8 cellular contexts compared by ENCODE assay signal in the genomic region with DNA sequence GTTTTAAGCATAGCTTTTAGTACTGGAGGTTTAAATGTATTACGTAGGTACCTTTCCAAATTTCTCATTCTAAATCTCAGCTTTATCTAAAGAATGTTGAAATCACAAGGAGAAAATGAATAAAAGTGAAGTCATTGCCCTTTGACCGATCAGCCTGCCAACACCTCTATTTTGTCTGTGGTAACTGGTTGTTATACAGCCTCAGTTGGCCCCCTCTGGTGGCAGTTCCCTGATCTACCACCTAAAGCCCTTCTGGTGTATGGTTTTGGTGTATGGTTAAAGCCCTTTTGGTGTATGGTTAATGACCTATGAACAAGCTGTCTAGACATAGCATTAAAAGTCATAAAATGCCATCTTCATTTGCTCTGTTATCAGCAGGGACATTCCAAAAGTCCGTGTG.
A peak's percentile ranks its signal among the peaks of the same experiment; 100 is the strongest.
DNase-seq lines count a peak whose midpoint lies in the region; ATAC-seq, FAIRE-seq and TF ChIP-seq lines count a peak whose summit lies in the region.

No MANE protein-coding gene starts in this region.

- no peaks in the 10 kb centered on the region; the same call in 1 of the 2 replicates for H3K27me3 Mint-ChIP-seq in WTC11 (ENCODE audit: low read depth)
- H3K27me3 Mint-ChIP-seq in stimulated activated memory B cell treated with anti-CD40 and anti-IgM and Interleukin-4, amounts not matched to agents 10 μg/mL and 1 μg/mL and 100 μg/mL, for 72 hours: no peaks in the 10 kb centered on the region

- POLR2A ChIA-PET in WTC11 (lab: Charles Lee): no interaction called here

- peak; percentile 8 to 12 for DNase-seq in activated CD4-positive, alpha-beta T cell treated with anti-CD3 and anti-CD28 coated beads, Interleukin-2, amount 50 U/mL, for 48 hours
- no peak for DNase-seq in activated CD4-positive, alpha-beta T cell treated with anti-CD3 and anti-CD28 coated beads for 4 hours
- DNase-seq in HAP-1 (ENCODE audit: low spot score in 2 of 2) (peak; percentile 45 to 71), MG63 (peak; percentile 49), WTC11 (ENCODE audit: low spot score) (peak; percentile 75), NCI-H187 treated with DMSO at 0.1 percent for 48 hours (lab: John Stamatoyannopoulos, UW) (no peak)

- H3K27ac Mint-ChIP-seq in WTC11: no peak overlapping the region
- H3K27ac Mint-ChIP-seq in stimulated activated memory B cell treated with anti-CD40 and anti-IgM and Interleukin-4, amounts not matched to agents 10 μg/mL and 1 μg/mL and 100 μg/mL, for 72 hours: no peak overlapping the region

- H3K36me3 Mint-ChIP-seq in WTC11: no peaks in the 10 kb centered on the region
- no peaks in the 10 kb centered on the region for H3K36me3 Mint-ChIP-seq in stimulated activated memory B cell treated with anti-CD40 and anti-IgM and Interleukin-4, amounts not matched to agents 10 μg/mL and 1 μg/mL and 100 μg/mL, for 72 hours

- CTCF ChIA-PET in WTC11 (lab: Charles Lee): interaction anchor here (0.6 to 2.3 kb wide), 2 partner anchors 28 to 59 kb away, joined by 3 to 26 read pairs; no protein-coding TSS in a partner anchor

- H3K36me3 ChIP-seq in HAP-1 (replicated peaks) (no peaks in the 10 kb centered on the region), MG63 (no peaks in the 10 kb centered on the region)

- H3K9me3 ChIP-seq in HAP-1 (no peaks in the 10 kb centered on the region), MG63 (no peaks in the 10 kb centered on the region)

- H3K27me3 ChIP-seq in HAP-1 (ENCODE audit: low read depth) (no peaks in the 10 kb centered on the region), MG63 (no peaks in the 10 kb centered on the region)

- FAIRE-seq in islet of Langerhans (lab: Jason Lieb, UNC): peak; percentile 13

- ATAC-seq in WTC11: peak; percentile 99
- ATAC-seq in stimulated activated memory B cell treated with anti-CD40 and anti-IgM and Interleukin-4, amounts not matched to agents 10 μg/mL and 1 μg/mL and 100 μg/mL, for 72 hours: no peak

- TF ChIP-seq CTCF in WTC11 (IDR thresholded peaks at IDR 0.05): peak; percentile 66

- in situ Hi-C loops in HAP-1 (cut with MboI; ENCODE audit: low sequenced_read_pairs): no loop called here

- no peak overlapping the region for H3K4me3 Mint-ChIP-seq in WTC11
- H3K4me3 Mint-ChIP-seq in stimulated activated memory B cell treated with anti-CD40 and anti-IgM and Interleukin-4, amounts not matched to agents 10 μg/mL and 1 μg/mL and 100 μg/mL, for 72 hours: no peak overlapping the region

- no peaks in the 10 kb centered on the region for H3K4me1 Mint-ChIP-seq in WTC11
- no peaks in the 10 kb centered on the region for H3K4me1 Mint-ChIP-seq in stimulated activated memory B cell treated with anti-CD40 and anti-IgM and Interleukin-4, amounts not matched to agents 10 μg/mL and 1 μg/mL and 100 μg/mL, for 72 hours

- no peaks in the 10 kb centered on the region for H3K4me1 ChIP-seq in HAP-1

- H3K4me3 ChIP-seq in HAP-1 (no peak overlapping the region), MG63 (no peak overlapping the region)

- H3K9me3 Mint-ChIP-seq in WTC11: no peaks in the 10 kb centered on the region
- no peaks in the 10 kb centered on the region for H3K9me3 Mint-ChIP-seq in stimulated activated memory B cell treated with anti-CD40 and anti-IgM and Interleukin-4, amounts not matched to agents 10 μg/mL and 1 μg/mL and 100 μg/mL, for 72 hours

TF ChIP-seq in WTC11, 78 proteins besides CTCF, POLR2A, EP300 and RAD21:
- TF ChIP-seq ZNF423 (CRISPR knock-in tag; IDR thresholded peaks at IDR 0.05) (no peak), KAT7 (CRISPR knock-in tag; IDR thresholded peaks at IDR 0.05; ENCODE audit: borderline replicate concordance) (no peak), RELA (CRISPR knock-in tag; IDR thresholded peaks at IDR 0.05; ENCODE audit: borderline replicate concordance) (no peak), ZNF263 (CRISPR knock-in tag; IDR thresholded peaks at IDR 0.05; ENCODE audit: low read depth) (no peak), PRRX2 (CRISPR knock-in tag; IDR thresholded peaks at IDR 0.05) (no peak), HMGA2 (CRISPR knock-in tag; IDR thresholded peaks at IDR 0.05) (no peak), NR3C1 (CRISPR knock-in tag; conservative IDR thresholded peaks at IDR 0.05; ENCODE audit: low read depth) (no peak), TCF7 (CRISPR knock-in tag; IDR thresholded peaks at IDR 0.05; ENCODE audit: low read depth) (no peak)
- TF ChIP-seq, protein P1, sequence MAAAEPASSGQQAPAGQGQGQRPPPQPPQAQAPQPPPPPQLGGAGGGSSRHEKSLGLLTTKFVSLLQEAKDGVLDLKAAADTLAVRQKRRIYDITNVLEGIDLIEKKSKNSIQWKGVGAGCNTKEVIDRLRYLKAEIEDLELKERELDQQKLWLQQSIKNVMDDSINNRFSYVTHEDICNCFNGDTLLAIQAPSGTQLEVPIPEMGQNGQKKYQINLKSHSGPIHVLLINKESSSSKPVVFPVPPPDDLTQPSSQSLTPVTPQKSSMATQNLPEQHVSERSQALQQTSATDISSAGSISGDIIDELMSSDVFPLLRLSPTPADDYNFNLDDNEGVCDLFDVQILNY (CRISPR knock-in tag; IDR thresholded peaks at IDR 0.05): no peak

Comparison
In these comparisons a context has a peak if more than half of its experiments do, and no peak if none do; other contexts are left out.
1. DNase-seq: peak in activated CD4-positive, alpha-beta T cell treated with anti-CD3 and anti-CD28 coated beads, Interleukin-2, amount 50 U/mL, for 48 hours (2 of 2), HAP-1 (2 of 2), MG63 (single experiment) and WTC11 (single experiment); none in activated CD4-positive, alpha-beta T cell treated with anti-CD3 and anti-CD28 coated beads for 4 hours (0 of 2) and NCI-H187 treated with DMSO at 0.1 percent for 48 hours (single experiment).